8 cellular contexts compared by ENCODE assay signal in the genomic region with DNA sequence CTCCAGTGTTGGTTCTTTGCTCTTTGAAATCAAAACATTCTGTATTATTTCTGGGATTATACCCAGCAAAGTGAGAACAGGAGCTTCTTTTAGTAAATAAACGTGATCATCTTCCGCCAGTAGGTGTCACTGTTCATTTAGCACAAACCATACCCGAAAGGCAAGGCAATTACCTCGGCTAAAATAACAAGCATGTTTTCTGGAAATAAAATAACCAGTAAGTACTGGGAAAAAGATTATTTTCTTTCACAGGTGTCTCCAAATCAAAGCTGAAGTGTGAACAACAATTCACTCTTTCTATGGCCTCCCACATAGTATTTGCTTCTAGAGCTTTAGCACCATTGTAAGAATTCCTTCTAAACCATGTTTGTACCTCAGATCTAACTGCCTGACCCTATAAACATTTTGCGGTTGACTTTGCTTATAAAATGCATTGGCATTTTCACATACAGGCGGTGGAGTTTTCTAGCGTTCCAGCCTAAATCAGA.
DNase-seq lines count a peak whose midpoint lies in the region; ATAC-seq, FAIRE-seq and TF ChIP-seq lines count a peak whose summit lies in the region.

No MANE protein-coding gene starts in this region.

- no peaks in the 10 kb centered on the region for H3K4me1 Mint-ChIP-seq in immature natural killer cell

- H3K4me3 Mint-ChIP-seq in immature natural killer cell: no peak overlapping the region

- peak; percentile 14 for DNase-seq in CMK (ENCODE audit: low read depth)
- DNase-seq in NCI-H748 treated with DMSO at 0.1 percent for 48 hours (lab: John Stamatoyannopoulos, UW): peak; percentile 40
- DNase-seq in brain microvascular endothelial cell: peak; percentile 85
- DNase-seq in immature natural killer cell: peak; percentile 39 to 49 (median 45)
- peak; percentile 9 for DNase-seq in stimulated activated CD8-positive, alpha-beta memory T cell treated with anti-CD3 and anti-CD28 coated beads, Interleukin-12 subunit alpha, Interleukin-12 subunit beta, amount 100 ng/mL, for 1 hour (ENCODE audit: low read depth)
- DNase-seq in HTR-8/SVneo (ENCODE audit: insufficient read length, low spot score): no peak

- no peaks in the 10 kb centered on the region for H3K36me3 Mint-ChIP-seq in immature natural killer cell

- H3K4me3 ChIP-seq in brain microvascular endothelial cell (ENCODE audit: low read depth, low read length): no peak overlapping the region

- H3K9me3 Mint-ChIP-seq in immature natural killer cell: no peaks in the 10 kb centered on the region

- peak overlapping the region; percentile 98 for H3K27ac ChIP-seq in brain microvascular endothelial cell

- H3K27ac Mint-ChIP-seq in immature natural killer cell: no peak overlapping the region

- in situ Hi-C loops in brain microvascular endothelial cell (cut with HindIII; ENCODE audit: low pct_ligation_motif_present, low sequenced_read_pairs): no loop called here

- no peaks in the 10 kb centered on the region for H3K27me3 ChIP-seq in brain microvascular endothelial cell (replicated peaks)

- peak; percentile 64 for TF ChIP-seq CTCF in brain microvascular endothelial cell (IDR thresholded peaks at IDR 0.05; ENCODE audit: low read depth, low read length, missing control alignments)

- ATAC-seq in GM18511 (IDR thresholded peaks at IDR 0.05; ENCODE audit: unreplicated experiment) (peak; percentile 87), HG03432 (IDR thresholded peaks at IDR 0.05; ENCODE audit: unreplicated experiment) (peak; percentile 76)

- no peaks in the 10 kb centered on the region for H3K36me3 ChIP-seq in brain microvascular endothelial cell (replicated peaks)

- H3K27me3 Mint-ChIP-seq in immature natural killer cell (ENCODE audit: low read depth in 3 of 3): peaks cover 2 to 18% (median 5%) of the 10 kb centered on the region in 3 donors

- no peak for FAIRE-seq in HTR-8/SVneo (lab: Jason Lieb, UNC)
